ENCODE assay signal across 1 cellular context in the genomic region with DNA sequence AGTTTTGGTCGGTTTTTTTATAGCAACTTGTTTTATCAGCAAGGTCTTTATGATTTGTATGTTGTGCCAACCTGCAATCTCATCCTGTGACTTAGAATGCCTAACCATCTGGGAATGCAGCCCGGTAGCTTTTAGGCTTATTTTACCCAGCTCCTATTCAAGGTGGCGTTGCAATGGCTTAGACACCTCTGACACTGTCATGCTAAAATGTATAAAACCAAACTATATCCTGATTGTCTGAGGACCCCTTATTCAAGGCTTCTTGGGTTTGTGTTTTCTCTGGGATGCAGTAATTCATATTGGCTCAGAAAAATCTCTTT.
TF ChIP-seq lines count a peak whose summit lies in the region.

No MANE protein-coding gene starts in this region.

TF ChIP-seq in H1, 55 proteins besides CTCF, POLR2A, EP300 and RAD21 (continued from another document):
- TF ChIP-seq SP2 (IDR thresholded peaks at IDR 0.05; ENCODE audit: low read length) (no peak), TCF12 (IDR thresholded peaks at IDR 0.05; ENCODE audit: low read depth, low read length) (no peak), RNF2 (IDR thresholded peaks at IDR 0.05; ENCODE audit: borderline replicate concordance, low read depth, low read length, missing control alignments, poor library complexity, severe bottlenecking) (no peak), CBX5 (IDR thresholded peaks at IDR 0.05; ENCODE audit: low read depth, low read length) (no peak), CHD1 (IDR thresholded peaks at IDR 0.05; ENCODE audit: low read depth, low read length) (no peak), RBBP5 (IDR thresholded peaks at IDR 0.05; ENCODE audit: borderline replicate concordance, low read depth, low read length) (no peak), JUN (IDR thresholded peaks at IDR 0.05; ENCODE audit: low read depth, low read length) (no peak), CHD2 (IDR thresholded peaks at IDR 0.05; ENCODE audit: low read length) (no peak), ASH2L (IDR thresholded peaks at IDR 0.05; ENCODE audit: low read length) (no peak), SIX5 (IDR thresholded peaks at IDR 0.05; ENCODE audit: low read depth, low read length) (no peak)
TF ChIP-seq in H1: peak in this region for 0.
